In genomic region chr4:183129125-183129524, GRCh38 we compare ENCODE assay signal across 1 cellular context.
TF ChIP-seq lines count a peak whose summit lies in the region.

No MANE protein-coding gene starts in this region.

TF ChIP-seq in HepG2, 621 proteins besides CTCF, POLR2A, EP300 and RAD21 (continued from another document):
- no peak for TF ChIP-seq AFF4 (CRISPR knock-in tag; IDR thresholded peaks at IDR 0.05)
- TF ChIP-seq ZNF570 (CRISPR knock-in tag; IDR thresholded peaks at IDR 0.05; ENCODE audit: borderline replicate concordance) = no peak
- TF ChIP-seq ZC3H13 (CRISPR knock-in tag; IDR thresholded peaks at IDR 0.05) = no peak
- no peak for TF ChIP-seq TMF1 (CRISPR knock-in tag; IDR thresholded peaks at IDR 0.05; ENCODE audit: low read depth)
- TF ChIP-seq RCOR2 (CRISPR knock-in tag; IDR thresholded peaks at IDR 0.05) = no peak
- TF ChIP-seq ZNF607 (CRISPR knock-in tag; IDR thresholded peaks at IDR 0.05; ENCODE audit: borderline replicate concordance) = no peak
- no peak for TF ChIP-seq TEAD3 (CRISPR knock-in tag; optimal IDR thresholded peaks at IDR 0.05; ENCODE audit: borderline replicate concordance)
TF ChIP-seq in HepG2: peak in this region for 0.
